8 cellular contexts compared by ENCODE assay signal in the genomic region with DNA sequence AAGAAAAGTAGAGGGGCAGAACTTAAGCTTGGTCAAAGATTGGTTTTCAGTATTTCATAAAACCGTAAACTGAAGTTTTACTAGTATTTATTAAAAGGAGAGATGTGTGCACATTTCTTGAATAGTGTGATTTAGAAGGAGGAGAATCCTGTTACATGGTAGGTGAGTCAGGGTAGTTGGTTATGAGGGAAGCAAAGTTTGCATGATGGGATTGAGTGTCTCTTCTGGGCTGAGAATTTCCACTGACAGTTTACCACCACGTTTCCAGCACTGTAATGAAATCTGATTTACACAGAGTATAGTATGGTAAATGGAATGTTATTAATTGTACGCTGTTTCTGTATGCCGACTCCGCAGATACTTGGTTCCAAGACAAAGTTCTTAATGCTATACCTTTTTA. TPM values are rescaled to one million over a fixed set of nuclear protein-coding genes. Genes with fewer than 3 reads are reported as not detected.
A peak's percentile ranks its signal among the peaks of the same experiment; 100 is the strongest.
DNase-seq lines count a peak whose midpoint lies in the region; ATAC-seq lines count a peak whose summit lies in the region.

No MANE protein-coding gene starts in this region.

- peaks cover 43% of the 10 kb centered on the region for H3K27me3 Mint-ChIP-seq in IgD-negative memory B cell
- H3K27me3 Mint-ChIP-seq in naive B cell = peaks cover 51 to 54% (median 53%) of the 10 kb centered on the region in 3 donors

- no peak for ATAC-seq in naive B cell (ENCODE audit: low read depth in 2 of 2)

- no peaks in the 10 kb centered on the region for H3K9me3 Mint-ChIP-seq in IgD-negative memory B cell
- H3K9me3 Mint-ChIP-seq in naive B cell = no peaks in the 10 kb centered on the region

- H3K27ac Mint-ChIP-seq in IgD-negative memory B cell = no peak overlapping the region
- H3K27ac Mint-ChIP-seq in naive B cell = peak overlapping the region in 1 of 6 donors; percentile 81

- peak overlapping the region in 3 of 4 donors; percentile 81 to 90 (median 90) for H3K4me3 Mint-ChIP-seq in IgD-negative memory B cell
- peak overlapping the region; percentile 76 to 93 (median 86) for H3K4me3 Mint-ChIP-seq in naive B cell

- DNase-seq in AG08395 (ENCODE audit: low spot score) (peak; percentile 12), dermis blood vessel endothelial cell (peak; percentile 9), naive B cell (no peak), NCI-H1092 (lab: John Stamatoyannopoulos, UW) (no peak), GDM1 (lab: John Stamatoyannopoulos, UW) (no peak), HuH-7.5 (ENCODE audit: low spot score) (no peak), putamen (ENCODE audit: low spot score) (no peak)

- H3K4me1 Mint-ChIP-seq in IgD-negative memory B cell = peaks cover 13 to 25% (median 24%) of the 10 kb centered on the region in 3 donors
- H3K4me1 Mint-ChIP-seq in naive B cell = peaks cover 21 to 33% (median 25%) of the 10 kb centered on the region in 3 donors

- H3K36me3 Mint-ChIP-seq in IgD-negative memory B cell (no peaks in the 10 kb centered on the region), naive B cell (no peaks in the 10 kb centered on the region)

RNA-seq across cellular contexts. Expression of a gene that starts 1.6 kb away (rescaled TPM):
- polyA plus RNA-seq in IgD-negative memory B cell (0.48 TPM), naive B cell (ENCODE audit: low read depth in 6 of 6) (1 to 10 TPM in 1 of 6 donors, under 1 TPM in 2, not detected in 3; 0.42 to 2.0 (median 0.89) TPM)
- 57.7 and 106 TPM in 2 replicates for total RNA-seq in dermis blood vessel endothelial cell

Comparison
In these comparisons a context has a peak if more than half of its experiments do, and no peak if none do; other contexts are left out.
1. DNase-seq: peak in AG08395 (single experiment) and dermis blood vessel endothelial cell (single experiment); none in naive B cell (single experiment), NCI-H1092 (single experiment), GDM1 (single experiment), HuH-7.5 (single experiment) and putamen (single experiment).